19 cellular contexts compared by ENCODE assay signal in genomic region chr10:16367899-16368298, GRCh38.
"Had no signal": no experiment of that assay in that cellular context is flagged by ENCODE, and none has a peak within 500 bp of the region (broad histone marks: within the 10 kb centered on the region; RNA-seq: fewer than 3 reads in every experiment).

No MANE protein-coding gene starts in this region.

- H3K36me3 Mint-ChIP-seq: immature natural killer cell; natural killer cell treated with Interleukin-12 subunit alpha and Interleukin-12 subunit beta and Interleukin-15 and Interleukin-18, amount 100 ng/mL, for 72 hours; stimulated activated naive B cell treated with anti-CD40 and anti-IgM and Interleukin-4, amounts not matched to agents 10 μg/mL and 1 μg/mL and 100 μg/mL, for 72 hours had no signal

- H3K9me3 Mint-ChIP-seq: endodermal cell; natural killer cell treated with Interleukin-12 subunit alpha and Interleukin-12 subunit beta and Interleukin-15 and Interleukin-18, amount 100 ng/mL, for 72 hours; stimulated activated naive CD8-positive, alpha-beta T cell treated with anti-CD3 and anti-CD28 coated beads, Interleukin-15, amount 100 ng/mL, for 72 hours had no signal

- H3K27ac ChIP-seq: coronary artery, foreskin keratinocyte, psoas muscle, right lobe of liver, testis, tibial nerve had no signal

- H3K4me3 Mint-ChIP-seq: endodermal cell; immature natural killer cell; natural killer cell treated with Interleukin-12 subunit alpha and Interleukin-12 subunit beta and Interleukin-15 and Interleukin-18, amount 100 ng/mL, for 72 hours; stimulated activated naive B cell treated with anti-CD40 and anti-IgM and Interleukin-4, amounts not matched to agents 10 μg/mL and 1 μg/mL and 100 μg/mL, for 72 hours; stimulated activated naive CD8-positive, alpha-beta T cell treated with anti-CD3 and anti-CD28 coated beads, Interleukin-15, amount 100 ng/mL, for 72 hours had no signal

- ATAC-seq: foreskin keratinocyte; left ventricle myocardium superior; natural killer cell treated with Interleukin-12 subunit alpha and Interleukin-12 subunit beta and Interleukin-15 and Interleukin-18, amount 100 ng/mL, for 72 hours; psoas muscle; right lobe of liver; stimulated activated naive B cell treated with anti-CD40 and anti-IgM and Interleukin-4, amounts not matched to agents 10 μg/mL and 1 μg/mL and 100 μg/mL, for 72 hours; stimulated activated naive CD8-positive, alpha-beta T cell treated with anti-CD3 and anti-CD28 coated beads, Interleukin-15, amount 100 ng/mL, for 72 hours had no signal

- H3K4me1 Mint-ChIP-seq: endodermal cell; immature natural killer cell; stimulated activated naive B cell treated with anti-CD40 and anti-IgM and Interleukin-4, amounts not matched to agents 10 μg/mL and 1 μg/mL and 100 μg/mL, for 72 hours; stimulated activated naive CD8-positive, alpha-beta T cell treated with anti-CD3 and anti-CD28 coated beads, Interleukin-15, amount 100 ng/mL, for 72 hours had no signal

- H3K27ac Mint-ChIP-seq: endodermal cell; immature natural killer cell; natural killer cell treated with Interleukin-12 subunit alpha and Interleukin-12 subunit beta and Interleukin-15 and Interleukin-18, amount 100 ng/mL, for 72 hours; stimulated activated naive B cell treated with anti-CD40 and anti-IgM and Interleukin-4, amounts not matched to agents 10 μg/mL and 1 μg/mL and 100 μg/mL, for 72 hours; stimulated activated naive CD8-positive, alpha-beta T cell treated with anti-CD3 and anti-CD28 coated beads, Interleukin-15, amount 100 ng/mL, for 72 hours had no signal

- DNase-seq: effector CD4-positive, alpha-beta T cell; endodermal cell; erythroblast; foreskin keratinocyte; immature natural killer cell; left ventricle myocardium superior; mesenchymal stem cell; midbrain; occipital lobe; psoas muscle; retina; right lobe of liver; stimulated activated CD4-positive, alpha-beta T cell treated with anti-CD3 and anti-CD28 coated beads, Interleukin-4, amount 100 ng/mL, for 1 hour; stimulated activated naive B cell treated with anti-CD40 and anti-IgM and Interleukin-4, amounts not matched to agents 10 μg/mL and 1 μg/mL and 100 μg/mL, for 72 hours; stimulated activated naive CD8-positive, alpha-beta T cell treated with anti-CD3 and anti-CD28 coated beads, Interleukin-15, amount 100 ng/mL, for 72 hours; testis had no signal
